Comparison of ENCODE assay signal across 8 cellular contexts in the genomic region with DNA sequence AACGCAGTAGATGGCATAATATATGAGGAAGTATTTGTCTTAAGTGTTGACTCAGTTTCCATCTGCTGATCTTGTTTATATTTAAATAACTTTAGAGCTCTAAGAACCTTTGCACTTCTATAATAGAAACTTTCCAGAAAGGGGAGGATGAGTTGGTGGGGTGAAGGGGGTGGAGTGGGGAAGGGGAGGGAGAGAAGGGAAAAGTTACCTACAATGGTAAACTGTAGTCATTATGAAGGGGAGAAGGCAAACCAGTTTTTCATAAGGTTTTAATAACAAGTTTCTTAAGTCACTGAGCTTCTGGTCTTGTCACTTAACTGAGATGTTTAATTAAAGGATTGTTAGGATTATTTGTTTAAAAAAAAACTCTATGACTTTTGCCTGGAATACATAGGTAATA. TPM values are rescaled to one million over a fixed set of nuclear protein-coding genes. Genes with fewer than 3 reads are reported as not detected.
DNase-seq lines count a peak whose midpoint lies in the region; ATAC-seq and TF ChIP-seq lines count a peak whose summit lies in the region.

No MANE protein-coding gene starts in this region.

- CTCF ChIA-PET in CD8-positive, alpha-beta memory T cell (lab: Charles Lee) = no interaction called here

- no peak for DNase-seq in CD8-positive, alpha-beta memory T cell
- DNase-seq in HL-60 (ENCODE audit: low read depth in 1 of 2, low spot score in 1 of 2) (no peak), choroid plexus epithelial cell (ENCODE audit: low read depth) (no peak), midbrain (lab: John Stamatoyannopoulos, UW) (no peak), G401 (ENCODE audit: low spot score) (no peak)
- DNase-seq in activated effector memory CD4-positive, alpha-beta T cell treated with anti-CD3 and anti-CD28 coated beads, Interleukin-2, amount 50 U/mL, for 16 hours = no peak

- POLR2A ChIA-PET in CD8-positive, alpha-beta memory T cell (lab: Charles Lee) = no interaction called here

- no peak for ATAC-seq in GM19455 (IDR thresholded peaks at IDR 0.05; ENCODE audit: unreplicated experiment)

- no peaks in the 10 kb centered on the region for H3K27me3 Mint-ChIP-seq in CD8-positive, alpha-beta memory T cell

- TF ChIP-seq CTCF in HL-60 (IDR thresholded peaks at IDR 0.05; ENCODE audit: insufficient read depth, low read length) (no peak), choroid plexus epithelial cell (conservative IDR thresholded peaks at IDR 0.05; ENCODE audit: low read depth, low read length) (no peak)

- no peaks in the 10 kb centered on the region for H3K27me3 ChIP-seq in CD8-positive, alpha-beta memory T cell (ENCODE audit: insufficient read depth, low read length, poor library complexity, severe bottlenecking)
- H3K27me3 ChIP-seq in HL-60 (ENCODE audit: insufficient read depth, poor library complexity, severe bottlenecking) (no peaks in the 10 kb centered on the region), neuron (ENCODE audit: insufficient read depth, low read length) (no peaks in the 10 kb centered on the region)

- peak overlapping the region in 6 of 8 donors; percentile 16 to 85 (median 50) for H3K27ac Mint-ChIP-seq in CD8-positive, alpha-beta memory T cell

- H3K9me3 Mint-ChIP-seq in CD8-positive, alpha-beta memory T cell = no peaks in the 10 kb centered on the region

- peaks cover 9 to 31% (median 24%) of the 10 kb centered on the region in 3 donors for H3K4me1 Mint-ChIP-seq in CD8-positive, alpha-beta memory T cell

- H3K4me3 Mint-ChIP-seq in CD8-positive, alpha-beta memory T cell = peak overlapping the region; percentile 60 to 83 (median 76)

- no peaks in the 10 kb centered on the region for H3K36me3 Mint-ChIP-seq in CD8-positive, alpha-beta memory T cell

- H3K36me3 ChIP-seq in CD8-positive, alpha-beta memory T cell (ENCODE audit: insufficient read depth, low read length) = no peaks in the 10 kb centered on the region
- no peaks in the 10 kb centered on the region for H3K36me3 ChIP-seq in neuron (ENCODE audit: insufficient read depth, low read length)

- in situ Hi-C loops in G401 (cut with HindIII; ENCODE audit: low sequenced_read_pairs) = no loop called here

- H3K4me3 ChIP-seq in CD8-positive, alpha-beta memory T cell (ENCODE audit: low read length) = peak overlapping the region; percentile 67
- H3K4me3 ChIP-seq in HL-60 (replicated peaks; ENCODE audit: insufficient read depth, low read length) (peak overlapping the region; percentile 50), choroid plexus epithelial cell (ENCODE audit: low read depth, low read length) (peak overlapping the region; percentile 47), neuron (ENCODE audit: low read length) (peak overlapping the region; percentile 47)

- peaks cover 40% of the 10 kb centered on the region for H3K4me1 ChIP-seq in CD8-positive, alpha-beta memory T cell (ENCODE audit: insufficient read depth, low read length)
- H3K4me1 ChIP-seq in neuron (ENCODE audit: insufficient read depth, low read length) = peaks cover 6% of the 10 kb centered on the region

- peak overlapping the region; percentile 83 for H2AFZ ChIP-seq in neuron (ENCODE audit: low read depth, low read length)

- no peak overlapping the region for H3K27ac ChIP-seq in CD8-positive, alpha-beta memory T cell (ENCODE audit: low read depth, low read length)
- peak overlapping the region; percentile 64 for H3K27ac ChIP-seq in HL-60 (replicated peaks)

- H3K9me3 ChIP-seq in CD8-positive, alpha-beta memory T cell (ENCODE audit: low read length) = no peaks in the 10 kb centered on the region
- no peaks in the 10 kb centered on the region for H3K9me3 ChIP-seq in neuron (ENCODE audit: low read length)

RNA-seq across cellular contexts. Expression of a gene that starts 0.3 kb away (rescaled TPM):
- total RNA-seq in CD8-positive, alpha-beta memory T cell = 1 to 10 TPM; 2.5 to 3.1 TPM
- polyA plus RNA-seq in CD8-positive, alpha-beta memory T cell = 1.1 TPM
- total RNA-seq in G401 (2014; rRNA removed; shearing (Covaris generic)) = not detected in 2 replicates

RNA-seq across cellular contexts. Expression of a gene that starts 11.8 kb away (rescaled TPM):
- 10 to 100 TPM; 33.6 to 34.7 TPM for total RNA-seq in CD8-positive, alpha-beta memory T cell
- polyA plus RNA-seq in CD8-positive, alpha-beta memory T cell = 48.8 TPM
- total RNA-seq in G401 (2014; rRNA removed; shearing (Covaris generic)) = 0.62 and 7.0 TPM in 2 replicates
